Comparison of ENCODE assay signal across 8 cellular contexts in genomic region chr6:109793793-109794192, GRCh38.
DNase-seq lines count a peak whose midpoint lies in the region.

No MANE protein-coding gene starts in this region.

- no peak overlapping the region for H3K4me3 Mint-ChIP-seq in immature natural killer cell

- no peaks in the 10 kb centered on the region for H3K27me3 Mint-ChIP-seq in immature natural killer cell (ENCODE audit: low read depth in 3 of 3)

- H3K36me3 Mint-ChIP-seq in immature natural killer cell = peaks cover 30 to 58% (median 37%) of the 10 kb centered on the region in 3 donors

- no peaks in the 10 kb centered on the region for H3K9me3 Mint-ChIP-seq in immature natural killer cell

- DNase-seq in EL (peak; percentile 96), MV-4-11 (lab: John Stamatoyannopoulos, UW) (peak; percentile 46), astrocyte of the hippocampus (ENCODE audit: low read depth, low spot score) (peak; percentile 92), kidney tubule cell (ENCODE audit: low spot score) (peak; percentile 88), ureter (ENCODE audit: low spot score) (peak; percentile 62), SK-N-DZ (ENCODE audit: low spot score) (no peak), immature natural killer cell (no peak)
- no peak for DNase-seq in activated effector memory CD4-positive, alpha-beta T cell treated with anti-CD3 and anti-CD28 coated beads, Interleukin-2, amount 50 U/mL, for 16 hours

- no peaks in the 10 kb centered on the region for H3K4me1 Mint-ChIP-seq in immature natural killer cell

- no peak overlapping the region for H3K27ac Mint-ChIP-seq in immature natural killer cell

Comparison
In these comparisons a context has a peak if more than half of its experiments do, and no peak if none do; other contexts are left out.
1. DNase-seq: peak in EL (single experiment), MV-4-11 (single experiment), astrocyte of the hippocampus (single experiment), kidney tubule cell (single experiment) and ureter (single experiment); none in activated effector memory CD4-positive, alpha-beta T cell treated with anti-CD3 and anti-CD28 coated beads, Interleukin-2, amount 50 U/mL, for 16 hours (single experiment), SK-N-DZ (single experiment) and immature natural killer cell (0 of 3).